ENCODE assay signal across 11 cellular contexts in the genomic region with DNA sequence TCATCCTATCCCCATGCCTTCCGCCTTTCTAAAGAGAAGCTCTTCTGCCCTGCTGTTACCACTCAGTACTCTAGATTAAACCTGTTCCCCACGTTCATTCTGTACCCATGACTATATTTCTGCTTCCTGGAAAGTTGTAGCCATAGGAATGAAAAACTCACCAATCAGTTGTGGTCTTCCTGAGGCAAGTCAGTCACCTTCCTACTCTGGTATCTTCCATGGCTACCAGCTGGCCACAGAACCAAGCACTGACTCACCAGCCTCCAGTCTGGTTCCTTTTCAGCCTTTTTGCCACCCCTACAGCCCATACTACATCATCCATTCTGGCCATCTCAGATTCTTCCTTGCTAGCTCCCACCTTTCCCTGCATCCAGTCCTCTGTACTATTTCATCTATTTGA. TPM values are rescaled to one million over a fixed set of nuclear protein-coding genes. Genes with fewer than 3 reads are reported as not detected.
DNase-seq lines count a peak whose midpoint lies in the region; ATAC-seq and TF ChIP-seq lines count a peak whose summit lies in the region.
"Had no signal": no experiment of that assay in that cellular context is flagged by ENCODE, and none has a peak within 500 bp of the region (broad histone marks: within the 10 kb centered on the region; RNA-seq: fewer than 3 reads in every experiment).

No MANE protein-coding gene starts in this region.

- no peaks in the 10 kb centered on the region for H3K9me3 ChIP-seq in left ventricle myocardium inferior (replicated peaks)
- no peaks in the 10 kb centered on the region for H3K9me3 ChIP-seq in thymus (ENCODE audit: control insufficient read depth)

- DNase-seq in activated naive CD8-positive, alpha-beta T cell treated with anti-CD3 and anti-CD28 coated beads, Interleukin-2, amount 50 U/mL, for 24 hours, result no peak
- no peak for DNase-seq in activated naive CD8-positive, alpha-beta T cell treated with anti-CD3 and anti-CD28 coated beads for 36 hours
- DNase-seq in amniotic epithelial cell (ENCODE audit: low read depth), result peak; percentile 86
- DNase-seq in left ventricle myocardium inferior, result no peak
- no peak for DNase-seq in NCI-H748 (lab: John Stamatoyannopoulos, UW; ENCODE audit: unreplicated experiment)
- DNase-seq: stimulated activated CD4-positive, alpha-beta T cell treated with anti-CD3 and anti-CD28 coated beads, Interleukin-4, amount 100 ng/mL, for 24 hours had no signal

- peak overlapping the region; percentile 15 for H3K27ac Mint-ChIP-seq in activated naive CD8-positive, alpha-beta T cell treated with anti-CD3 and anti-CD28 coated beads, Interleukin-2, amount 50 U/mL, for 24 hours
- H3K27ac Mint-ChIP-seq in activated naive CD8-positive, alpha-beta T cell treated with anti-CD3 and anti-CD28 coated beads for 36 hours, result no peak overlapping the region
- H3K27ac Mint-ChIP-seq: activated naive CD4-positive, alpha-beta T cell treated with anti-CD3 and anti-CD28 coated beads, Interleukin-2, amount 50 U/mL, for 24 hours; B cell had no signal

- peak overlapping the region; percentile 36 for H3K27ac ChIP-seq in left ventricle myocardium inferior (replicated peaks)
- H3K27ac ChIP-seq in thymus (ENCODE audit: low read depth), result peak overlapping the region; percentile 19

- peaks cover 27% of the 10 kb centered on the region for H3K4me1 Mint-ChIP-seq in activated naive CD8-positive, alpha-beta T cell treated with anti-CD3 and anti-CD28 coated beads, Interleukin-2, amount 50 U/mL, for 24 hours
- peaks cover 12% of the 10 kb centered on the region for H3K4me1 Mint-ChIP-seq in activated naive CD8-positive, alpha-beta T cell treated with anti-CD3 and anti-CD28 coated beads for 36 hours

- H3K27me3 Mint-ChIP-seq in activated naive CD8-positive, alpha-beta T cell treated with anti-CD3 and anti-CD28 coated beads, Interleukin-2, amount 50 U/mL, for 24 hours, result no peaks in the 10 kb centered on the region
- H3K27me3 Mint-ChIP-seq in activated naive CD8-positive, alpha-beta T cell treated with anti-CD3 and anti-CD28 coated beads for 36 hours, result no peaks in the 10 kb centered on the region
- H3K27me3 Mint-ChIP-seq: activated naive CD4-positive, alpha-beta T cell treated with anti-CD3 and anti-CD28 coated beads, Interleukin-2, amount 50 U/mL, for 24 hours; B cell had no signal

- H3K36me3 Mint-ChIP-seq in activated naive CD8-positive, alpha-beta T cell treated with anti-CD3 and anti-CD28 coated beads, Interleukin-2, amount 50 U/mL, for 24 hours (ENCODE audit: low read depth), result peaks cover 22% of the 10 kb centered on the region
- H3K36me3 Mint-ChIP-seq in activated naive CD8-positive, alpha-beta T cell treated with anti-CD3 and anti-CD28 coated beads for 36 hours, result peaks cover 29% of the 10 kb centered on the region

- no peak for TF ChIP-seq CTCF in left ventricle myocardium inferior (IDR thresholded peaks at IDR 0.05; ENCODE audit: borderline replicate concordance)

- H3K4me3 ChIP-seq in left ventricle myocardium inferior, result no peak overlapping the region
- H3K4me3 ChIP-seq in thymus (ENCODE audit: low read length), result no peak overlapping the region

- peak; percentile 17 for ATAC-seq in activated naive CD8-positive, alpha-beta T cell treated with anti-CD3 and anti-CD28 coated beads, Interleukin-2, amount 50 U/mL, for 24 hours
- ATAC-seq in GM21619 (IDR thresholded peaks at IDR 0.05; ENCODE audit: unreplicated experiment) (no peak), HG02588 (IDR thresholded peaks at IDR 0.05; ENCODE audit: unreplicated experiment) (no peak)

- WGBS in thymus, result 49% methylated on average over 2 of the region's 2 CpGs

- intact Hi-C loops in left ventricle myocardium inferior (cut with micrococcal nuclease), result no loop called here

- H3K9me3 Mint-ChIP-seq in activated naive CD8-positive, alpha-beta T cell treated with anti-CD3 and anti-CD28 coated beads, Interleukin-2, amount 50 U/mL, for 24 hours, result peaks cover 18% of the 10 kb centered on the region
- peaks cover 13% of the 10 kb centered on the region for H3K9me3 Mint-ChIP-seq in activated naive CD8-positive, alpha-beta T cell treated with anti-CD3 and anti-CD28 coated beads for 36 hours

- no peaks in the 10 kb centered on the region for H3K27me3 ChIP-seq in left ventricle myocardium inferior (ENCODE audit: low read depth)
- H3K27me3 ChIP-seq in thymus (ENCODE audit: control insufficient read depth, insufficient read depth), result no peaks in the 10 kb centered on the region

- H3K4me1 ChIP-seq in left ventricle myocardium inferior (peaks cover 33% of the 10 kb centered on the region), thymus (ENCODE audit: control insufficient read depth, insufficient read depth, low read length) (peaks cover 8% of the 10 kb centered on the region)

- H3K36me3 ChIP-seq in left ventricle myocardium inferior, result peaks cover 6% of the 10 kb centered on the region
- peaks cover 14% of the 10 kb centered on the region for H3K36me3 ChIP-seq in thymus (ENCODE audit: control insufficient read depth, insufficient read depth)

- H3K4me3 Mint-ChIP-seq in activated naive CD8-positive, alpha-beta T cell treated with anti-CD3 and anti-CD28 coated beads, Interleukin-2, amount 50 U/mL, for 24 hours, result no peak overlapping the region
- no peak overlapping the region for H3K4me3 Mint-ChIP-seq in activated naive CD8-positive, alpha-beta T cell treated with anti-CD3 and anti-CD28 coated beads for 36 hours
- H3K4me3 Mint-ChIP-seq: activated naive CD4-positive, alpha-beta T cell treated with anti-CD3 and anti-CD28 coated beads, Interleukin-2, amount 50 U/mL, for 24 hours; B cell had no signal

RNA-seq across cellular contexts. Expression of gene TMEM44, which starts 46.4 kb away (rescaled TPM):
- 1 to 10 TPM; 3.0 to 4.4 TPM for total RNA-seq in activated naive CD8-positive, alpha-beta T cell treated with anti-CD3 and anti-CD28 coated beads for 36 hours
- total RNA-seq in left ventricle myocardium inferior, result 7.5 TPM
- 7.1 TPM for polyA plus RNA-seq in thymus
